Comparison of ENCODE assay signal across 28 cellular contexts in genomic region chr4:112270051-112270450, GRCh38. TPM values are rescaled to one million over a fixed set of nuclear protein-coding genes. Genes with fewer than 3 reads are reported as not detected.
DNase-seq lines count a peak whose midpoint lies in the region; ATAC-seq, FAIRE-seq and TF ChIP-seq lines count a peak whose summit lies in the region.
"Had no signal": no experiment of that assay in that cellular context is flagged by ENCODE, and none has a peak within 500 bp of the region (broad histone marks: within the 10 kb centered on the region; RNA-seq: fewer than 3 reads in every experiment).

No MANE protein-coding gene starts in this region.

- H3K4me1 Mint-ChIP-seq in activated CD4-positive, alpha-beta memory T cell treated with anti-CD3 and anti-CD28 coated beads for 36 hours (ENCODE audit: low read depth) = peaks cover 54% of the 10 kb centered on the region
- peaks cover 31% of the 10 kb centered on the region for H3K4me1 Mint-ChIP-seq in activated CD4-positive, alpha-beta memory T cell treated with anti-CD3 and anti-CD28 coated beads, Interleukin-2, amount 10 ng/mL, durations not matched to agents 7 days and 5 days
- H3K4me1 Mint-ChIP-seq: nephron had no signal

- TF ChIP-seq CTCF in PC-9 (conservative IDR thresholded peaks at IDR 0.05) (no peak), foreskin keratinocyte (conservative IDR thresholded peaks at IDR 0.05) (no peak)

- POLR2A ChIA-PET in activated CD4-positive, alpha-beta memory T cell treated with anti-CD3 and anti-CD28 coated beads for 36 hours (lab: Charles Lee) = no interaction called here
- POLR2A ChIA-PET in activated CD4-positive, alpha-beta memory T cell treated with anti-CD3 and anti-CD28 coated beads, Interleukin-2, amount 10 ng/mL, durations not matched to agents 7 days and 5 days (lab: Charles Lee) = no interaction called here
- POLR2A ChIA-PET in PC-9 (lab: Charles Lee; ENCODE audit: unreplicated experiment) = no interaction called here

- H3K9me3 Mint-ChIP-seq in activated CD4-positive, alpha-beta memory T cell treated with anti-CD3 and anti-CD28 coated beads for 36 hours = no peaks in the 10 kb centered on the region
- H3K9me3 Mint-ChIP-seq in activated CD4-positive, alpha-beta memory T cell treated with anti-CD3 and anti-CD28 coated beads, Interleukin-2, amount 10 ng/mL, durations not matched to agents 7 days and 5 days = no peaks in the 10 kb centered on the region
- H3K9me3 Mint-ChIP-seq: activated CD4-positive, alpha-beta T cell treated with anti-CD3 and anti-CD28 coated beads, Interleukin-2, amount 10 ng/mL, durations not matched to agents 24 days and 14 days; CD4-positive, alpha-beta memory T cell had no signal

- H3K79me2 ChIP-seq in PC-9 (ENCODE audit: low read depth) = no peaks in the 10 kb centered on the region
- H3K79me2 ChIP-seq: hepatocyte had no signal

- no peaks in the 10 kb centered on the region for H4K20me1 ChIP-seq in PC-9 (ENCODE audit: insufficient read depth)

- no peak overlapping the region for H3K4me2 ChIP-seq in PC-9
- H3K4me2 ChIP-seq: hepatocyte had no signal

- peak; percentile 32 for FAIRE-seq in A204.1 (lab: Jason Lieb, UNC)
- FAIRE-seq: RCC 7860 had no signal

- CTCF ChIA-PET in activated CD4-positive, alpha-beta memory T cell treated with anti-CD3 and anti-CD28 coated beads for 36 hours (lab: Charles Lee) = no interaction called here
- CTCF ChIA-PET in activated CD4-positive, alpha-beta memory T cell treated with anti-CD3 and anti-CD28 coated beads, Interleukin-2, amount 10 ng/mL, durations not matched to agents 7 days and 5 days (lab: Charles Lee) = no interaction called here
- CTCF ChIA-PET in PC-9 (lab: Charles Lee) = no interaction called here

- H3K27ac ChIP-seq in PC-9 = peak overlapping the region; percentile 15
- H3K27ac ChIP-seq in foreskin keratinocyte = peak overlapping the region; percentile 45
- H3K27ac ChIP-seq: esophagus muscularis mucosa, gastrocnemius medialis, hepatocyte, stomach, uterus had no signal

- H3K4me1 ChIP-seq in PC-9 (replicated peaks; ENCODE audit: insufficient read depth) (0 out of 2 replicates have a peak, but pooled peaks cover 6% of the 10 kb centered on the region), foreskin keratinocyte (peaks cover 17% of the 10 kb centered on the region)
- H3K4me1 ChIP-seq: esophagus muscularis mucosa, stomach, uterus had no signal

- intact Hi-C loops in activated CD4-positive, alpha-beta memory T cell treated with anti-CD3 and anti-CD28 coated beads for 36 hours (cut with micrococcal nuclease) = loop anchor here (1.0 to 5.0 kb wide), 3 partner anchors 39 to 367 kb away; partner anchors contain the start of genes AP1AR, FAM241A, LARP7 and ZGRF1
- intact Hi-C loops in PC-9 (cut with micrococcal nuclease; ENCODE audit: unreplicated experiment) = no loop called here
- intact Hi-C loops in Right ventricle myocardium superior (cut with DNase I) = no loop called here

- H3F3A ChIP-seq in PC-9 (ENCODE audit: insufficient read depth, low read depth) = peaks cover 11% of the 10 kb centered on the region

- no peaks in the 10 kb centered on the region for H3K27me3 Mint-ChIP-seq in activated CD4-positive, alpha-beta memory T cell treated with anti-CD3 and anti-CD28 coated beads for 36 hours
- no peaks in the 10 kb centered on the region for H3K27me3 Mint-ChIP-seq in activated CD4-positive, alpha-beta memory T cell treated with anti-CD3 and anti-CD28 coated beads, Interleukin-2, amount 10 ng/mL, durations not matched to agents 7 days and 5 days
- H3K27me3 Mint-ChIP-seq: activated CD4-positive, alpha-beta T cell treated with anti-CD3 and anti-CD28 coated beads, Interleukin-2, amount 10 ng/mL, durations not matched to agents 24 days and 14 days; CD4-positive, alpha-beta memory T cell had no signal

- H2AFZ ChIP-seq in PC-9 = no peak overlapping the region
- H2AFZ ChIP-seq: hepatocyte had no signal

- peaks cover 5% of the 10 kb centered on the region for H3K36me3 Mint-ChIP-seq in activated CD4-positive, alpha-beta memory T cell treated with anti-CD3 and anti-CD28 coated beads for 36 hours
- peaks cover 27% of the 10 kb centered on the region for H3K36me3 Mint-ChIP-seq in activated CD4-positive, alpha-beta memory T cell treated with anti-CD3 and anti-CD28 coated beads, Interleukin-2, amount 10 ng/mL, durations not matched to agents 7 days and 5 days (ENCODE audit: low read depth)

- no peak for ATAC-seq in foreskin keratinocyte
- ATAC-seq in HG03280 (IDR thresholded peaks at IDR 0.05; ENCODE audit: unreplicated experiment) = no peak
- ATAC-seq in Right ventricle myocardium superior (ENCODE audit: poor library complexity) = no peak
- ATAC-seq: gastrocnemius medialis, left cardiac atrium, mucosa of descending colon had no signal

- no peak overlapping the region for H3K4me3 ChIP-seq in PC-9
- H3K4me3 ChIP-seq: esophagus muscularis mucosa, gastrocnemius medialis, hepatocyte, mucosa of descending colon, stomach, uterus had no signal

- H3K36me3 ChIP-seq in PC-9 (ENCODE audit: low read depth) = peaks cover 40% of the 10 kb centered on the region
- H3K36me3 ChIP-seq: uterus had no signal

- H3K27ac Mint-ChIP-seq in activated CD4-positive, alpha-beta memory T cell treated with anti-CD3 and anti-CD28 coated beads for 36 hours = peak overlapping the region; percentile 77
- H3K27ac Mint-ChIP-seq in activated CD4-positive, alpha-beta memory T cell treated with anti-CD3 and anti-CD28 coated beads, Interleukin-2, amount 10 ng/mL, durations not matched to agents 7 days and 5 days = no peak overlapping the region
- H3K27ac Mint-ChIP-seq: activated CD4-positive, alpha-beta T cell treated with anti-CD3 and anti-CD28 coated beads, Interleukin-2, amount 10 ng/mL, durations not matched to agents 24 days and 14 days; nephron had no signal

- BruUV-seq in PC-9 (replicated peaks; lab: Mats Ljungman, UMichigan) = no TSS peak

- H3K9me2 ChIP-seq in PC-9 (ENCODE audit: insufficient read depth) = no peaks in the 10 kb centered on the region

- no peak for DNase-seq in activated CD4-positive, alpha-beta memory T cell treated with anti-CD3 and anti-CD28 coated beads for 36 hours
- DNase-seq in activated CD4-positive, alpha-beta memory T cell treated with anti-CD3 and anti-CD28 coated beads, Interleukin-2, amount 10 ng/mL, durations not matched to agents 7 days and 5 days = no peak
- DNase-seq in PC-9 = no peak
- DNase-seq in foreskin keratinocyte = no peak
- no peak for DNase-seq in stimulated activated CD4-positive, alpha-beta T cell treated with anti-CD3 and anti-CD28 coated beads, Interleukin-2, amount 100 ng/mL, for 48 hours
- DNase-seq in Right ventricle myocardium superior = no peak
- DNase-seq: 8988T; activated CD4-positive, alpha-beta T cell treated with anti-CD3 and anti-CD28 coated beads, Interleukin-2, amount 10 ng/mL, durations not matched to agents 24 days and 14 days; activated CD8-positive, alpha-beta memory T cell treated with anti-CD3 and anti-CD28 coated beads, Interleukin-2, amount 50 U/mL, for 4 hours; AML-193; CD4-positive, alpha-beta memory T cell; dermis blood vessel endothelial cell; gastrocnemius medialis; GOT3; left cardiac atrium; mucosa of descending colon; NCI-H1092; NCI-H1694; NCI-H446 treated with DMSO at 0.1 percent for 48 hours; NCI-H774; stomach; uterus had no signal

- H3K9me3 ChIP-seq in PC-9 (ENCODE audit: insufficient read depth, low read depth) = no peaks in the 10 kb centered on the region
- H3K9me3 ChIP-seq: esophagus muscularis mucosa, gastrocnemius medialis, mucosa of descending colon, stomach, uterus had no signal

- H3K4me3 Mint-ChIP-seq in activated CD4-positive, alpha-beta memory T cell treated with anti-CD3 and anti-CD28 coated beads for 36 hours = no peak overlapping the region
- no peak overlapping the region for H3K4me3 Mint-ChIP-seq in activated CD4-positive, alpha-beta memory T cell treated with anti-CD3 and anti-CD28 coated beads, Interleukin-2, amount 10 ng/mL, durations not matched to agents 7 days and 5 days
- H3K4me3 Mint-ChIP-seq: activated CD4-positive, alpha-beta T cell treated with anti-CD3 and anti-CD28 coated beads, Interleukin-2, amount 10 ng/mL, durations not matched to agents 24 days and 14 days; CD4-positive, alpha-beta memory T cell; nephron had no signal

- no peaks in the 10 kb centered on the region for H3K27me3 ChIP-seq in PC-9 (ENCODE audit: insufficient read depth, low read depth)
- H3K27me3 ChIP-seq in foreskin keratinocyte = no peaks in the 10 kb centered on the region
- H3K27me3 ChIP-seq: esophagus muscularis mucosa, gastrocnemius medialis, hepatocyte, stomach, uterus had no signal

RNA-seq across cellular contexts. Expression of gene TIFA, which starts 15.7 kb away (rescaled TPM):
- total RNA-seq in activated CD4-positive, alpha-beta memory T cell treated with anti-CD3 and anti-CD28 coated beads for 36 hours = 10 to 100 TPM; 55.8 to 56.6 TPM
- total RNA-seq in activated CD4-positive, alpha-beta memory T cell treated with anti-CD3 and anti-CD28 coated beads, Interleukin-2, amount 10 ng/mL, durations not matched to agents 7 days and 5 days = 10 to 100 TPM; 29.9 to 33.4 TPM
- total RNA-seq in PC-9 (2021) (12.6 and 15.6 TPM in 2 replicates), foreskin keratinocyte (10.3 and 11.2 TPM in 2 replicates), Right ventricle myocardium superior (24.3 TPM)
- polyA plus RNA-seq in foreskin keratinocyte = 6.1 and 7.8 TPM in 2 replicates

RNA-seq across cellular contexts. Expression of gene ALPK1, which starts 27.1 kb away (rescaled TPM):
- 10 to 100 TPM; 21.5 to 22.9 TPM for total RNA-seq in activated CD4-positive, alpha-beta memory T cell treated with anti-CD3 and anti-CD28 coated beads for 36 hours
- total RNA-seq in activated CD4-positive, alpha-beta memory T cell treated with anti-CD3 and anti-CD28 coated beads, Interleukin-2, amount 10 ng/mL, durations not matched to agents 7 days and 5 days = 10 to 100 TPM; 11.4 to 12.3 TPM
- total RNA-seq in PC-9 (2021) (31.0 and 35.4 TPM in 2 replicates), foreskin keratinocyte (5.6 and 7.0 TPM in 2 replicates), Right ventricle myocardium superior (4.0 TPM)
- 2.4 and 2.7 TPM in 2 replicates for polyA plus RNA-seq in foreskin keratinocyte

RNA-seq across cellular contexts. Expression of gene AP1AR, which starts 38.5 kb away (rescaled TPM):
- total RNA-seq in activated CD4-positive, alpha-beta memory T cell treated with anti-CD3 and anti-CD28 coated beads for 36 hours = 10 to 100 TPM; 15.4 to 19.1 TPM
- total RNA-seq in activated CD4-positive, alpha-beta memory T cell treated with anti-CD3 and anti-CD28 coated beads, Interleukin-2, amount 10 ng/mL, durations not matched to agents 7 days and 5 days = 10 to 100 TPM; 10.9 to 17.2 TPM
- 27.6 and 35.8 TPM in 2 replicates for total RNA-seq in PC-9 (2021)
- total RNA-seq in foreskin keratinocyte = 13.4 and 15.7 TPM in 2 replicates
- polyA plus RNA-seq in foreskin keratinocyte = 4.4 and 5.6 TPM in 2 replicates
- 11.1 TPM for total RNA-seq in Right ventricle myocardium superior
